Comparison of ENCODE assay signal across 8 cellular contexts in genomic region chr3:67655364-67656121, GRCh38. TPM values are rescaled to one million over a fixed set of nuclear protein-coding genes. Genes with fewer than 3 reads are reported as not detected.
DNase-seq lines count a peak whose midpoint lies in the region; ATAC-seq and TF ChIP-seq lines count a peak whose summit lies in the region.

No MANE protein-coding gene starts in this region.

- H3K4me3 ChIP-seq in brain microvascular endothelial cell (ENCODE audit: low read depth, low read length): no peak overlapping the region
- peak overlapping the region; percentile 86 for H3K4me3 ChIP-seq in osteoblast (ENCODE audit: insufficient read depth, low read length)
- peak overlapping the region in 3 of 4 donors; percentile 0 to 97 (median 89) for H3K4me3 ChIP-seq in transverse colon

- peak overlapping the region; percentile 99 for H2AFZ ChIP-seq in osteoblast (ENCODE audit: low read length)

- no peaks in the 10 kb centered on the region for H4K20me1 ChIP-seq in osteoblast (ENCODE audit: insufficient read depth, low read length)

- H3K27me3 ChIP-seq in brain microvascular endothelial cell (replicated peaks) (no peaks in the 10 kb centered on the region), osteoblast (ENCODE audit: insufficient read depth, low read length) (no peaks in the 10 kb centered on the region), transverse colon (no peaks in the 10 kb centered on the region)

- no peak for TF ChIP-seq CTCF in brain microvascular endothelial cell (IDR thresholded peaks at IDR 0.05; ENCODE audit: low read depth, low read length, missing control alignments)
- no peak for TF ChIP-seq CTCF in osteoblast (IDR thresholded peaks at IDR 0.05; ENCODE audit: extremely low read depth, low read depth, low read length)
- no peak for TF ChIP-seq CTCF in transverse colon (IDR thresholded peaks at IDR 0.05)

- TF ChIP-seq POLR2A in transverse colon (IDR thresholded peaks at IDR 0.05): peak; percentile 50

- no peak for TF ChIP-seq EP300 in transverse colon (IDR thresholded peaks at IDR 0.05; ENCODE audit: low read depth)

- WGBS in transverse colon (ENCODE audit: low coverage in 1 of 2), 2 donors: 70 to 85% methylated on average over 11 to 24 of the region's 24 CpGs

- intact Hi-C loops in transverse colon (cut with DNase I; ENCODE audit: low total_unique reads): no loop called here

- peak overlapping the region; percentile 99 for H3K4me2 ChIP-seq in osteoblast (ENCODE audit: insufficient read depth, low read length)

- ATAC-seq in GM18907 (IDR thresholded peaks at IDR 0.05; ENCODE audit: unreplicated experiment) (peak; percentile 81), HG03025 (IDR thresholded peaks at IDR 0.05; ENCODE audit: low FRiP score, unreplicated experiment) (peak; percentile 42)

- DNase-seq in T-helper 2 cell (peak; percentile 10 to 99 (median 58)), brain microvascular endothelial cell (peak; percentile 5), osteoblast (ENCODE audit: insufficient read length, low spot score, missing footprints) (no peak), transverse colon (peak; percentile 73), hepatic stellate cell (ENCODE audit: low spot score) (no peak), ecto neural progenitor cell (ENCODE audit: low spot score) (no peak)

- H3K9me3 ChIP-seq in osteoblast (ENCODE audit: low read depth, low read length): no peaks in the 10 kb centered on the region
- no peaks in the 10 kb centered on the region for H3K9me3 ChIP-seq in transverse colon

- H3K27ac ChIP-seq in brain microvascular endothelial cell (no peak overlapping the region), osteoblast (ENCODE audit: low read depth, low read length) (peak overlapping the region; percentile 93), transverse colon (peak overlapping the region; percentile 94 to 99 (median 98))

- H3K4me1 ChIP-seq in osteoblast (ENCODE audit: insufficient read depth, low read length): peaks cover 17% of the 10 kb centered on the region
- H3K4me1 ChIP-seq in transverse colon: peaks cover 19 to 30% (median 24%) of the 10 kb centered on the region in 4 donors

- H3K36me3 ChIP-seq in brain microvascular endothelial cell (replicated peaks) (no peaks in the 10 kb centered on the region), osteoblast (ENCODE audit: insufficient read depth, low read length) (no peaks in the 10 kb centered on the region), transverse colon (no peaks in the 10 kb centered on the region)

- peaks cover 44% of the 10 kb centered on the region for H3K79me2 ChIP-seq in osteoblast (ENCODE audit: insufficient read depth, low read length)

- in situ Hi-C loops in brain microvascular endothelial cell (cut with HindIII; ENCODE audit: low pct_ligation_motif_present, low sequenced_read_pairs) (no loop called here), transverse colon (cut with MboI; ENCODE audit: low pct_ligation_motif_present in 1 of 4, low pct_unique_long_range_greater_than_20kb in 1 of 4, low sequenced_read_pairs in 3 of 4) (no loop called here)

RNA-seq across cellular contexts. Expression of gene SUCLG2, which starts 1.1 kb away (rescaled TPM):
- total RNA-seq in osteoblast (56.8 and 62.5 TPM in 2 replicates), transverse colon (100 to 1,000 TPM in 3 of 4 donors, 10 to 100 TPM in 1; 59.5 to 269 (median 160) TPM)

Comparison
In these comparisons a context has a peak if more than half of its experiments do, and no peak if none do; other contexts are left out.
1. DNase-seq: peak in T-helper 2 cell (5 of 5), brain microvascular endothelial cell (single experiment) and transverse colon (single experiment); none in osteoblast (single experiment), hepatic stellate cell (single experiment) and ecto neural progenitor cell (single experiment).